Comparison of ENCODE assay signal across 8 cellular contexts in genomic region chr17:60971515-60972369, GRCh38.
DNase-seq lines count a peak whose midpoint lies in the region; ATAC-seq, FAIRE-seq and TF ChIP-seq lines count a peak whose summit lies in the region.

No MANE protein-coding gene starts in this region.

- no peak overlapping the region for H3K27ac Mint-ChIP-seq in endodermal cell
- H3K27ac Mint-ChIP-seq in natural killer cell, result no peak overlapping the region

- H3K9me3 ChIP-seq in endodermal cell (ENCODE audit: control insufficient read depth, low read length), result no peaks in the 10 kb centered on the region

- H3K4me1 ChIP-seq in endodermal cell (ENCODE audit: control insufficient read depth, insufficient read depth, low read length), result no peaks in the 10 kb centered on the region

- H3K9me3 Mint-ChIP-seq in endodermal cell (peaks cover 5% of the 10 kb centered on the region), natural killer cell (peaks cover 0 to 9% of the 10 kb centered on the region in 2 donors)

- ATAC-seq in natural killer cell (peak; percentile 56 to 76 (median 57)), GM21737 (IDR thresholded peaks at IDR 0.05; ENCODE audit: unreplicated experiment) (no peak)

- FAIRE-seq in GM18507 (lab: Jason Lieb, UNC) (peak; percentile 76), TTC549 (lab: Jason Lieb, UNC) (peak; percentile 56)

- no peaks in the 10 kb centered on the region for H3K36me3 ChIP-seq in endodermal cell (ENCODE audit: control insufficient read depth, insufficient read depth, low read length)

- WGBS in endodermal cell (ENCODE audit: insufficient coverage in 1 of 2, insufficient read length in 1 of 2), 2 experiments, result 62 to 67% methylated on average over 4 to 6 of the region's 6 CpGs

- H3K4me1 Mint-ChIP-seq in endodermal cell, result no peaks in the 10 kb centered on the region
- H3K4me1 Mint-ChIP-seq in natural killer cell, result peaks cover 0 to 4% of the 10 kb centered on the region in 2 donors

- H3K9ac ChIP-seq in endodermal cell (ENCODE audit: extremely low read depth, low read length, poor library complexity, severe bottlenecking), result no peak overlapping the region

- H3K27me3 ChIP-seq in endodermal cell (ENCODE audit: control insufficient read depth, insufficient read depth, low read length, poor library complexity, severe bottlenecking), result no peaks in the 10 kb centered on the region

- no peak overlapping the region for H3K27ac ChIP-seq in endodermal cell (ENCODE audit: low read depth, low read length)

- H3K4me3 Mint-ChIP-seq in endodermal cell, result no peak overlapping the region
- H3K4me3 Mint-ChIP-seq in natural killer cell, result no peak overlapping the region

- no peak overlapping the region for H3K4me3 ChIP-seq in endodermal cell (ENCODE audit: low read length)

- DNase-seq in AG08396 (ENCODE audit: low spot score) (peak; percentile 64), GM18507 (ENCODE audit: extremely low spot score, insufficient read length, low read depth) (no peak), NCI-H1930 (lab: John Stamatoyannopoulos, UW) (peak; percentile 5 to 47), endodermal cell (peak; percentile 85), natural killer cell (no peak)
- no peak for DNase-seq in NK-92 treated with Interleukin-12 subunit alpha and Interleukin-12 subunit beta, amount 100 ng/mL, for 24 hours (lab: John Stamatoyannopoulos, UW)

- peak; percentile 88 for TF ChIP-seq CTCF in endodermal cell (conservative IDR thresholded peaks at IDR 0.05)
- peak; percentile 65 for TF ChIP-seq CTCF in natural killer cell (IDR thresholded peaks at IDR 0.05)

- H3K36me3 Mint-ChIP-seq in endodermal cell (ENCODE audit: low read depth) (peaks cover 2% of the 10 kb centered on the region), natural killer cell (peaks cover 12% of the 10 kb centered on the region)

- H3K27me3 Mint-ChIP-seq in endodermal cell (ENCODE audit: insufficient read depth) (no peaks in the 10 kb centered on the region), natural killer cell (ENCODE audit: low read depth in 2 of 2) (no peaks in the 10 kb centered on the region)

- intact Hi-C loops in natural killer cell (cut with micrococcal nuclease), result loop anchor here (1.0 kb wide), 1 partner anchor 418 kb away; no protein-coding TSS in a partner anchor

Comparison
In these comparisons a context has a peak if more than half of its experiments do, and no peak if none do; other contexts are left out.
1. DNase-seq: peak in AG08396 (single experiment), NCI-H1930 (2 of 2) and endodermal cell (single experiment); none in GM18507 (single experiment), natural killer cell (single experiment) and NK-92 treated with Interleukin-12 subunit alpha and Interleukin-12 subunit beta, amount 100 ng/mL, for 24 hours (single experiment).